In the genomic region with DNA sequence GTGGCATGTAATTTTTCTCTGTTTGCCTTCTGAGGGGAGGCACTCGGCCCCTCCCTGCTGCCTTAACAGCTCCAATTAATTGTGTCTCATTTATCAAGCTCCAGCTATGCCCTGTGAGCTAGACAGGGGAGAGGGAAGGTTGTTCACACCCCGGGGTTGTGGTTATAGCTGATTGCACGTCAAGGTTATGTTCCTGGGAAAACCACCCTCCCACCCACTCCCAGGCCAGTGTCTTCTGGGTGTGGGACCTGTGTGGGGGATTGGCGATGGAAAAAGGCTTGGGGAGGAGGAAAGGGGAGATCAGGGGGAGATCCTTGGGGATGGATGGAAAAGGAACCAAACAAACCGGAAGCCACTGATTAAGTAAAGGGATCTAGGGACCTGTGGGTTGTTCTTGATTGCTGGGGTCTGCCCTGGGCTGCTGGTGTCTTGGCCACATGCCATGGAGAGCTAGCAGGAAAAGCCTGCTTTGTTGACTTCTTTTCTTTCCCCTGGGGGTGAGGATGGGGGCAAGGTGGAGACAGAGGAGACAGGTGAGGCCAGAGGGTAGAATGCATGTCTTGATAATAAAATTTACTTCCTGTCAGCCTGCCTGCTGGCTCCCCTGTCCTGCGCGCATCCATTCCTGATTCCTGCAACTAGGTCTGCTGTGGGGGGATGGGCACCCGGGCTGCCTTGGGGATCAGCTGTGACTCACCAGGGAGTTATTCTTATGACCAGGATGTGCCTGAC, we compare ENCODE assay signal across 8 cellular contexts. TPM values are rescaled to one million over a fixed set of nuclear protein-coding genes. Genes with fewer than 3 reads are reported as not detected.
DNase-seq lines count a peak whose midpoint lies in the region; ATAC-seq, FAIRE-seq and TF ChIP-seq lines count a peak whose summit lies in the region.

No MANE protein-coding gene starts in this region.

- CTCF ChIA-PET in activated naive CD4-positive, alpha-beta T cell treated with anti-CD3 and anti-CD28 coated beads for 36 hours (lab: Charles Lee): interaction anchor here (0.6 to 7.0 kb wide), 7 partner anchors 9 to 116 kb away, joined by 3 to 46 read pairs (median 6); a partner anchor contains a TSS

- H3K4me1 ChIP-seq in gastroesophageal sphincter: peaks cover 3 to 55% (median 24%) of the 10 kb centered on the region in 3 donors

- H3K27ac ChIP-seq in gastroesophageal sphincter: peak overlapping the region; percentile 9 to 83 (median 82)

- peaks cover 11% of the 10 kb centered on the region for H3K36me3 Mint-ChIP-seq in activated naive CD4-positive, alpha-beta T cell treated with anti-CD3 and anti-CD28 coated beads for 36 hours (ENCODE audit: low read depth)
- peaks cover 20% of the 10 kb centered on the region for H3K36me3 Mint-ChIP-seq in activated T-helper 1 cell treated with anti-CD3 and anti-CD28 coated beads, Interleukin-12 subunit alpha, Interleukin-12 subunit beta, Interleukin-2, Interleukin-4 antibody, amounts not matched to agents 30 ng/mL and 10 ng/mL and 1 ng/mL, durations not matched to agents 14 hours and 24 hours and 36 hours (ENCODE audit: low read depth)

- no peaks in the 10 kb centered on the region for H3K27me3 Mint-ChIP-seq in activated naive CD4-positive, alpha-beta T cell treated with anti-CD3 and anti-CD28 coated beads for 36 hours (ENCODE audit: low read depth)
- H3K27me3 Mint-ChIP-seq in activated T-helper 1 cell treated with anti-CD3 and anti-CD28 coated beads, Interleukin-12 subunit alpha, Interleukin-12 subunit beta, Interleukin-2, Interleukin-4 antibody, amounts not matched to agents 30 ng/mL and 10 ng/mL and 1 ng/mL, durations not matched to agents 14 hours and 24 hours and 36 hours (ENCODE audit: insufficient read depth): peaks cover 2% of the 10 kb centered on the region

- DNase-seq in activated naive CD4-positive, alpha-beta T cell treated with anti-CD3 and anti-CD28 coated beads for 36 hours: peak; percentile 76
- DNase-seq in activated naive CD4-positive, alpha-beta T cell treated with anti-CD3 and anti-CD28 coated beads, Interleukin-2, amount 50 U/mL, for 16 hours: no peak
- DNase-seq in NCI-H345 (lab: John Stamatoyannopoulos, UW): peak; percentile 82
- DNase-seq in activated T-helper 1 cell treated with anti-CD3 and anti-CD28 coated beads, Interleukin-12 subunit alpha, Interleukin-12 subunit beta, Interleukin-2, Interleukin-4 antibody, amounts not matched to agents 30 ng/mL and 10 ng/mL and 1 ng/mL, durations not matched to agents 14 hours and 24 hours and 36 hours (ENCODE audit: low spot score): no peak
- DNase-seq in nucleus accumbens (lab: John Stamatoyannopoulos, UW): peak in 45 of 56 donors; percentile 16 to 85 (median 54)
- DNase-seq in NOMO-1 (lab: John Stamatoyannopoulos, UW; ENCODE audit: unreplicated experiment in 2 of 2): no peak
- DNase-seq in D721Med (ENCODE audit: insufficient read length, low spot score): no peak

- intact Hi-C loops in activated naive CD4-positive, alpha-beta T cell treated with anti-CD3 and anti-CD28 coated beads for 36 hours (cut with micrococcal nuclease): loop anchor here (10.0 kb wide), 2 partner anchors 1221 to 1389 kb away; a partner anchor contains a TSS
- intact Hi-C loops in activated T-helper 1 cell treated with anti-CD3 and anti-CD28 coated beads, Interleukin-12 subunit alpha, Interleukin-12 subunit beta, Interleukin-2, Interleukin-4 antibody, amounts not matched to agents 30 ng/mL and 10 ng/mL and 1 ng/mL, durations not matched to agents 14 hours and 24 hours and 36 hours (cut with micrococcal nuclease): loop anchor here (10.0 kb wide), 2 partner anchors 1389 to 1599 kb away; a partner anchor contains a TSS

- H3K4me1 Mint-ChIP-seq in activated naive CD4-positive, alpha-beta T cell treated with anti-CD3 and anti-CD28 coated beads for 36 hours (ENCODE audit: low read depth): peaks cover 93% of the 10 kb centered on the region
- H3K4me1 Mint-ChIP-seq in activated T-helper 1 cell treated with anti-CD3 and anti-CD28 coated beads, Interleukin-12 subunit alpha, Interleukin-12 subunit beta, Interleukin-2, Interleukin-4 antibody, amounts not matched to agents 30 ng/mL and 10 ng/mL and 1 ng/mL, durations not matched to agents 14 hours and 24 hours and 36 hours (ENCODE audit: low read depth): peaks cover 87% of the 10 kb centered on the region

- FAIRE-seq in D721Med (lab: Jason Lieb, UNC): no peak

- no peak for TF ChIP-seq POLR2A in gastroesophageal sphincter (IDR thresholded peaks at IDR 0.05)

- H3K9me3 ChIP-seq in gastroesophageal sphincter: no peaks in the 10 kb centered on the region

- no peaks in the 10 kb centered on the region for H3K27me3 ChIP-seq in gastroesophageal sphincter

- H3K27ac Mint-ChIP-seq in activated naive CD4-positive, alpha-beta T cell treated with anti-CD3 and anti-CD28 coated beads for 36 hours: peak overlapping the region; percentile 96
- H3K27ac Mint-ChIP-seq in activated T-helper 1 cell treated with anti-CD3 and anti-CD28 coated beads, Interleukin-12 subunit alpha, Interleukin-12 subunit beta, Interleukin-2, Interleukin-4 antibody, amounts not matched to agents 30 ng/mL and 10 ng/mL and 1 ng/mL, durations not matched to agents 14 hours and 24 hours and 36 hours: peak overlapping the region; percentile 94

- TF ChIP-seq CTCF in gastroesophageal sphincter (IDR thresholded peaks at IDR 0.05) (no peak), D721Med (IDR thresholded peaks at IDR 0.05; ENCODE audit: insufficient read depth, missing control alignments) (no peak)

- no peak overlapping the region for H3K4me3 ChIP-seq in gastroesophageal sphincter

- H3K9me3 Mint-ChIP-seq in activated naive CD4-positive, alpha-beta T cell treated with anti-CD3 and anti-CD28 coated beads for 36 hours: no peaks in the 10 kb centered on the region
- no peaks in the 10 kb centered on the region for H3K9me3 Mint-ChIP-seq in activated T-helper 1 cell treated with anti-CD3 and anti-CD28 coated beads, Interleukin-12 subunit alpha, Interleukin-12 subunit beta, Interleukin-2, Interleukin-4 antibody, amounts not matched to agents 30 ng/mL and 10 ng/mL and 1 ng/mL, durations not matched to agents 14 hours and 24 hours and 36 hours

- WGBS in gastroesophageal sphincter (ENCODE audit: low coverage in 1 of 2), 2 donors: 30 to 38% methylated on average over 1 to 6 of the region's 8 CpGs

- H3K36me3 ChIP-seq in gastroesophageal sphincter: no peaks in the 10 kb centered on the region

- H3K4me3 Mint-ChIP-seq in activated naive CD4-positive, alpha-beta T cell treated with anti-CD3 and anti-CD28 coated beads for 36 hours: peak overlapping the region; percentile 52
- H3K4me3 Mint-ChIP-seq in activated T-helper 1 cell treated with anti-CD3 and anti-CD28 coated beads, Interleukin-12 subunit alpha, Interleukin-12 subunit beta, Interleukin-2, Interleukin-4 antibody, amounts not matched to agents 30 ng/mL and 10 ng/mL and 1 ng/mL, durations not matched to agents 14 hours and 24 hours and 36 hours: peak overlapping the region; percentile 76

- TF ChIP-seq EP300 in gastroesophageal sphincter (IDR thresholded peaks at IDR 0.05): no peak

- peak; percentile 91 for ATAC-seq in gastroesophageal sphincter

RNA-seq across cellular contexts. Expression of a gene that starts 14.1 kb away (rescaled TPM):
- 10 to 100 TPM; 66.8 to 67.2 TPM for total RNA-seq in activated naive CD4-positive, alpha-beta T cell treated with anti-CD3 and anti-CD28 coated beads for 36 hours
- 19.2 and 20.9 TPM in 2 replicates for total RNA-seq in activated T-helper 1 cell treated with anti-CD3 and anti-CD28 coated beads, Interleukin-12 subunit alpha, Interleukin-12 subunit beta, Interleukin-2, Interleukin-4 antibody, amounts not matched to agents 30 ng/mL and 10 ng/mL and 1 ng/mL, durations not matched to agents 14 hours and 24 hours and 36 hours
- 10 to 100 TPM in 2 of 4 donors, 1 to 10 TPM in 2; 7.1 to 12.6 (median 10.6) TPM for total RNA-seq in gastroesophageal sphincter

Comparison
In these comparisons a context has a peak if more than half of its experiments do, and no peak if none do; other contexts are left out.
1. DNase-seq: peak in activated naive CD4-positive, alpha-beta T cell treated with anti-CD3 and anti-CD28 coated beads for 36 hours (single experiment), NCI-H345 (single experiment) and nucleus accumbens (45 of 56); none in activated naive CD4-positive, alpha-beta T cell treated with anti-CD3 and anti-CD28 coated beads, Interleukin-2, amount 50 U/mL, for 16 hours (single experiment), activated T-helper 1 cell treated with anti-CD3 and anti-CD28 coated beads, Interleukin-12 subunit alpha, Interleukin-12 subunit beta, Interleukin-2, Interleukin-4 antibody, amounts not matched to agents 30 ng/mL and 10 ng/mL and 1 ng/mL, durations not matched to agents 14 hours and 24 hours and 36 hours (single experiment), NOMO-1 (0 of 2) and D721Med (single experiment).